In the genomic region with DNA sequence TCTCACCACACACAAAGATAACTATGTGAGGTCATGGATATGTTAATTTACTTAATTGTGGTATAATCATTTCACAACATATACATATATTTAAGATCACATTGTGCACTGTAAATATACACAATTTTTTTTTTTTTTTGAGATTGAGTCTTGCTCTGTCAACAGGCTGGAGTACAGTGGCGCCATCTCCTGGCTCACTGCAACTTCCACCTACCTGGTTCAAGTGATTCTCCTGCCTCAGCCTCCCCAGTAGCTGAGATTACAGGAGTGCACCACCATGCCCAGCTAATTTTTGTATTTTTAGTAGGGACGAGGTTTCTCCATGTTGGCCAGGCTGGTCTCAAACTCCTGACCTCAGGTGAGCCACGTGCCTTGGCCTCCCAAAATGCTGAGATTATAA, we compare ENCODE assay signal across 9 cellular contexts. TPM values are rescaled to one million over a fixed set of nuclear protein-coding genes. Genes with fewer than 3 reads are reported as not detected.
DNase-seq lines count a peak whose midpoint lies in the region; ATAC-seq, FAIRE-seq and TF ChIP-seq lines count a peak whose summit lies in the region.
"Had no signal": no experiment of that assay in that cellular context is flagged by ENCODE, and none has a peak within 500 bp of the region (broad histone marks: within the 10 kb centered on the region; RNA-seq: fewer than 3 reads in every experiment).

No MANE protein-coding gene starts in this region.

- TF ChIP-seq EP300 in A549 (IDR thresholded peaks at IDR 0.05) (no peak), suprapubic skin (IDR thresholded peaks at IDR 0.05) (no peak)

- no peak overlapping the region for H3K27ac ChIP-seq in A549
- H3K27ac ChIP-seq in suprapubic skin, result no peak overlapping the region

- ATAC-seq in A549, result 0 out of 6 replicates have a peak, but pooled peaks of 1 of the 2 experiments have one; percentile 30

- TF ChIP-seq RAD21 in A549 (conservative IDR thresholded peaks at IDR 0.05 in 1 of 2, IDR thresholded peaks at IDR 0.05 in 1 of 2), result peak; percentile 12 to 48; a peak in 2 of 5 replicates

- no peak overlapping the region for H3K27ac Mint-ChIP-seq in HFFc6

- H3K4me1 ChIP-seq in A549 (no peaks in the 10 kb centered on the region), suprapubic skin (no peaks in the 10 kb centered on the region)

- H3K27me3 Mint-ChIP-seq in HFFc6 (ENCODE audit: insufficient read depth), result peaks cover 5% of the 10 kb centered on the region; the same call in 1 of the 2 replicates

- CTCF ChIA-PET in A549 (lab: Yijun Ruan, JAX), result interaction anchor here (0.7 kb wide), 1 partner anchor 30 kb away, joined by 3 read pairs; no protein-coding TSS in a partner anchor

- DNase-seq in A549 (ENCODE audit: low read depth in 1 of 2, low spot score in 1 of 2) (peak in 1 of 2 experiments; percentile 44), HFFc6 (peak; percentile 11), fibroblast of pulmonary artery (ENCODE audit: low read depth) (peak; percentile 55), NCI-H510A treated with DMSO at 0.1 percent for 48 hours (lab: John Stamatoyannopoulos, UW) (no peak), hypothalamus (lab: John Stamatoyannopoulos, UW) (no peak), suprapubic skin (ENCODE audit: low spot score in 2 of 2) (no peak)
- peak; percentile 41 for DNase-seq in activated CD4-positive, alpha-beta T cell treated with anti-CD3 and anti-CD28 coated beads, Interleukin-2, amount 50 U/mL, for 4 hours
- peak; percentile 38 to 42 for DNase-seq in stimulated activated CD4-positive, alpha-beta T cell treated with anti-CD3 and anti-CD28 coated beads, Interleukin-4, amount 100 ng/mL, for 4 hours

- POLR2A ChIA-PET in A549 (lab: Yijun Ruan, JAX), result interaction anchor here (0.7 kb wide), 1 partner anchor 57 kb away, joined by 3 read pairs; a partner anchor contains a TSS

- H3K4me2 ChIP-seq in A549, result no peak overlapping the region

- H3K4me3 Mint-ChIP-seq in HFFc6, result no peak overlapping the region

- TF ChIP-seq POLR2A in A549 (IDR thresholded peaks at IDR 0.05; ENCODE audit: low read length) (no peak), suprapubic skin (IDR thresholded peaks at IDR 0.05) (no peak)

- peak; percentile 37; the same call in 2 of the 3 replicates for TF ChIP-seq CTCF in A549 (IDR thresholded peaks at IDR 0.05)
- peak; percentile 79 for TF ChIP-seq CTCF in HFFc6 (IDR thresholded peaks at IDR 0.05)
- peak; percentile 53 for TF ChIP-seq CTCF in fibroblast of pulmonary artery (IDR thresholded peaks at IDR 0.05; ENCODE audit: low read length, missing control alignments)
- TF ChIP-seq CTCF in suprapubic skin (IDR thresholded peaks at IDR 0.05), result peak in 1 of 2 donors; percentile 48

- no peaks in the 10 kb centered on the region for H3K27me3 ChIP-seq in suprapubic skin

- no peaks in the 10 kb centered on the region for H3K9me3 Mint-ChIP-seq in HFFc6

- H3K4me3 ChIP-seq in A549, result no peak overlapping the region
- no peak overlapping the region for H3K4me3 ChIP-seq in fibroblast of pulmonary artery (replicated peaks; ENCODE audit: low read depth, low read length)
- no peak overlapping the region for H3K4me3 ChIP-seq in suprapubic skin

- H3K4me1 Mint-ChIP-seq in HFFc6 (ENCODE audit: low read depth), result no peaks in the 10 kb centered on the region

- 7% methylated on average over 3 of the region's 3 CpGs for WGBS in A549 (ENCODE audit: missing lambda C conversion rate)
- 70% methylated on average over 3 of the region's 3 CpGs for WGBS in suprapubic skin

- no peaks in the 10 kb centered on the region for H3K36me3 ChIP-seq in suprapubic skin

- H3K9me3 ChIP-seq in A549 (peaks cover 16% of the 10 kb centered on the region; the same call in 2 of the 3 replicates), suprapubic skin (no peaks in the 10 kb centered on the region)

- H3K36me3 Mint-ChIP-seq in HFFc6 (ENCODE audit: low read depth), result no peaks in the 10 kb centered on the region

- no peak for FAIRE-seq in A549 (lab: Jason Lieb, UNC)
- FAIRE-seq: endometrium had no signal

TF ChIP-seq in A549, 52 proteins besides CTCF, POLR2A, EP300 and RAD21:
- TF ChIP-seq EHF (CRISPR knock-in tag; IDR thresholded peaks at IDR 0.05) (no peak), SMC3 (IDR thresholded peaks at IDR 0.05) (0 out of 3 replicates have a peak, but pooled peaks have one; percentile 15)

RNA-seq across cellular contexts. Expression of gene PRSS54, which starts 11.5 kb away (rescaled TPM):
- not detected in 2 replicates for polyA plus RNA-seq in A549 (2011; rRNA removed)
- polyA plus RNA-seq in A549 (2012; cell fraction: cytosol; rRNA removed), result not detected in 2 replicates
- polyA plus RNA-seq in A549 (2012; cell fraction: nucleus; rRNA removed), result not detected in 2 replicates
- polyA plus RNA-seq in A549 (2017; fragmentation: RNase III; extraction: RNeasy Plus Mini Kit Qiagen cat#74134 plus additional on column Dnase treatment), result not detected in 3 replicates
- polyA minus RNA-seq in A549 (2011; rRNA and poly(A)+ RNA removed), result not detected in 2 replicates
- not detected for total RNA-seq in HFFc6 (2021; fragmentation: NEBNext Ultra II Directional; extraction: Animal tissue kit (Norgen Biotek cat#: 25700))
- not detected for total RNA-seq in suprapubic skin

Comparison
In these comparisons a context has a peak if more than half of its experiments do, and no peak if none do; other contexts are left out.
1. DNase-seq: peak in HFFc6 (single experiment), activated CD4-positive, alpha-beta T cell treated with anti-CD3 and anti-CD28 coated beads, Interleukin-2, amount 50 U/mL, for 4 hours (2 of 2), fibroblast of pulmonary artery (single experiment) and stimulated activated CD4-positive, alpha-beta T cell treated with anti-CD3 and anti-CD28 coated beads, Interleukin-4, amount 100 ng/mL, for 4 hours (2 of 2); none in NCI-H510A treated with DMSO at 0.1 percent for 48 hours (single experiment), hypothalamus (0 of 51) and suprapubic skin (0 of 2).